12 cellular contexts compared by ENCODE assay signal in the genomic region with DNA sequence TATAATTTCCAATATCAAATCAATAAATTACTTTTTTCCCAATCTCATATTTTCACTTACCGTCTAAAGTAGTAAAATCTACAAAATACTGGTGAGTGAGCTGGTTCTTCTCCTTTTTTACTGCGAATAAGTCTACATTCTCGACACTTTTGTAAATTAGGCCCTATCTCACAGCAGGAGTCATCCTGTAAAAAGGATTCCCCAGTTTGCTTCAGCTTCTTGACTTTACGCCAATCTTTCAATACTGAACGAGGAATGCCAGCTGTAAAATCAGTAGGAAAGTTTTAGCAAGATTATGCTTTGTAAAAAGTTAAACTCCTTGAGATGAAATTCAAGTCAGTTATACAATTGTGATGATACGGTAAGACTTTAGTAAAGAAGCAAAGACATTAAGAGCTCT.
"Had no signal": no experiment of that assay in that cellular context is flagged by ENCODE, and none has a peak within 500 bp of the region (broad histone marks: within the 10 kb centered on the region; RNA-seq: fewer than 3 reads in every experiment).

No MANE protein-coding gene starts in this region.

- H3K9ac ChIP-seq: parathyroid adenoma had no signal

- H3K9me3 ChIP-seq: heart left ventricle, suprapubic skin had no signal

- ATAC-seq: activated CD8-positive, alpha-beta memory T cell treated with anti-CD3 and anti-CD28 coated beads, Interleukin-2, amount 10 ng/mL, durations not matched to agents 7 days and 5 days; stimulated activated naive CD8-positive, alpha-beta T cell treated with anti-CD3 and anti-CD28 coated beads, Interleukin-15, Interleukin-2, amounts not matched to agents 100 U/mL and 50 U/mL, for 24 hours had no signal

- DNase-seq: activated CD4-positive, alpha-beta T cell treated with anti-CD3 and anti-CD28 coated beads, Interleukin-2, amount 50 U/mL, for 4 hours; activated CD8-positive, alpha-beta memory T cell treated with anti-CD3 and anti-CD28 coated beads, Interleukin-2, amount 10 ng/mL, durations not matched to agents 7 days and 5 days; activated gamma-delta T cell treated with Interleukin-2 at 50 U/mL for 16 hours; activated naive CD8-positive, alpha-beta T cell treated with anti-CD3 and anti-CD28 coated beads for 36 hours; activated T-cell treated with anti-CD3 and anti-CD28 coated beads, Interleukin-2, amount 50 U/mL, for 48 hours; heart left ventricle; left ventricle myocardium superior; stimulated activated CD4-positive, alpha-beta T cell treated with anti-CD3 and anti-CD28 coated beads, Interleukin-4, amount 100 ng/mL, for 1 hour; stimulated activated CD8-positive, alpha-beta memory T cell treated with anti-CD3 and anti-CD28 coated beads, Interleukin-4, amount 100 ng/mL, for 48 hours; stimulated activated naive CD8-positive, alpha-beta T cell treated with anti-CD3 and anti-CD28 coated beads, Interleukin-15, Interleukin-2, amounts not matched to agents 100 U/mL and 50 U/mL, for 24 hours had no signal

- H3K27me3 ChIP-seq: heart left ventricle, suprapubic skin had no signal

- H3K4me1 ChIP-seq: parathyroid adenoma, suprapubic skin had no signal

- H3K27ac ChIP-seq: parathyroid adenoma, suprapubic skin had no signal

- H3K4me3 ChIP-seq: heart left ventricle, suprapubic skin had no signal
